Comparison of ENCODE assay signal across 1 cellular context in the genomic region with DNA sequence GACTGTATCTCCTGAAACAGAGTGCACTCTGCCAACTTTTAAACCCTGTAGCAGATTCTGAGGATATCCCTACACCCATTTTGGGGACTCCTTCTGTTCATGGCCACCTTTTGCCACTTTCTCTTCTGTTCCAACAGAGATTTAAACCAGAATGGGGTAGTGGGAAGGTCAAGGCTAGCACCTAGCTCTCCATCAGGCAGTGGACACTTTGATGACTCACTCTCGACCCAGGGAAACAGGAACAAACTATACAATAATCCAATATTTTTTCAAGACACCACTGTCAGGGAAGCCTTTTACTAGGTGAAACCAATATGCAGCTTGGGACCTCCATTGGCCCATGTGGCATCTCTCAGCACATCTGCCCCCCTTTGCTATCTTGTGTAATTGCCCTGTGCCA.
A peak's percentile ranks its signal among the peaks of the same experiment; 100 is the strongest.
TF ChIP-seq lines count a peak whose summit lies in the region.

No MANE protein-coding gene starts in this region.

TF ChIP-seq in HepG2, 621 proteins besides CTCF, POLR2A, EP300 and RAD21 (continued from another document):
- TF ChIP-seq ZNF644 (CRISPR knock-in tag; IDR thresholded peaks at IDR 0.05; ENCODE audit: low read depth) (0 out of 2 replicates have a peak, but pooled peaks have one; percentile 28), SMARCE1 (IDR thresholded peaks at IDR 0.05; ENCODE audit: borderline replicate concordance) (no peak)
